In the genomic region with DNA sequence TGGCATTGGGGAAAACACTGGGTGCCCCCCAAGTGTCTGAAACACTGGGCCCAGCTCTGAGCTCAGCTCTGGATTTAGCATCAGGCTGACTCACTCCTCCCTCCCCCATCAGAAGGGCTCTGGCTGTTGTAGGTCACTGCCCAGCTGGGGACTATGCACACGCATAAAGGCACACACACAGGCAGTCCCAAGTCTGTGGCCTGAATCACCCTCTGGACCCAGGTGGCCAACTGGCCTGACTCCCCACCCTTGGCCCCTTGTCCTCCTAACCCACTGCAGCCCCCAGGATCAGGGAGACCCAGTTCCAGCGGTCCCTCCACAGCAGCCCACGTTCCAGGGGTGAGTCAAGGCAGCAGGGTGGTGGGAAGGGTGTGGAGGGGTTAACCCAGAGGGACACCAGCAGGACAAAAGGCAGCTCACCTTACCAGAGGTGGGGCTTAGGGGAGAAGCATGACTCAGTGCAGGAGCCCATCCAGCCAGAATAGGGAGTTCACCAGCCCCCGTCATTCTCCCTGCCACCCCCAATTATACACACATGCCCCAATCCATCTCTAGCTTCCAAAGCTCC, we compare ENCODE assay signal across 1 cellular context.
A peak's percentile ranks its signal among the peaks of the same experiment; 100 is the strongest.
TF ChIP-seq lines count a peak whose summit lies in the region.

No MANE protein-coding gene starts in this region.

TF ChIP-seq in K562, 482 proteins besides CTCF, POLR2A, EP300 and RAD21 (continued from another document and continues in another):
- TF ChIP-seq RCOR1 (IDR thresholded peaks at IDR 0.05; ENCODE audit: borderline replicate concordance in 1 of 2, low read depth in 2 of 2, low read length in 2 of 2) (peak in 1 of 2 experiments; percentile 14; a peak in 1 of 4 replicates), SMARCA4 (IDR thresholded peaks at IDR 0.05) (peak; percentile 67), GTF2F1 (IDR thresholded peaks at IDR 0.05; ENCODE audit: low read depth, low read length) (no peak), GATAD2A (IDR thresholded peaks at IDR 0.05) (0 out of 2 replicates have a peak, but pooled peaks have one; percentile 34), SMARCE1 (IDR thresholded peaks at IDR 0.05) (peak; percentile 83; the same call in 1 of the 2 replicates), JUN (IDR thresholded peaks at IDR 0.05; ENCODE audit: borderline replicate concordance, low read depth, low read length) (peak; percentile 68; the same call in 1 of the 2 replicates), JUN (CRISPR knock-in tag; IDR thresholded peaks at IDR 0.05; ENCODE audit: borderline replicate concordance) (peak; percentile 82; the same call in 1 of the 2 replicates), DACH1 (IDR thresholded peaks at IDR 0.05; ENCODE audit: partially characterized antibody) (peak; percentile 81), POLR2G (IDR thresholded peaks at IDR 0.05; ENCODE audit: low read depth, low read length) (0 out of 2 replicates have a peak, but pooled peaks have one; percentile 30), ZBTB7A (IDR thresholded peaks at IDR 0.05; ENCODE audit: borderline replicate concordance, control insufficient read depth, low read depth, low read length) (peak; percentile 59; the same call in 1 of the 2 replicates), KDM1A (IDR thresholded peaks at IDR 0.05) (peak in 1 of 2 experiments; percentile 71; a peak in 1 of 4 replicates), TOE1 (IDR thresholded peaks at IDR 0.05; ENCODE audit: borderline replicate concordance) (0 out of 2 replicates have a peak, but pooled peaks have one; percentile 30), TOE1 (CRISPR knock-in tag; IDR thresholded peaks at IDR 0.05; ENCODE audit: borderline replicate concordance, low read depth) (no peak), ATF1 (CRISPR knock-in tag; IDR thresholded peaks at IDR 0.05) (no peak), ATF1 (tag; IDR thresholded peaks at IDR 0.05) (peak; percentile 45; the same call in 1 of the 2 replicates), HDAC1 (IDR thresholded peaks at IDR 0.05) (peak in 1 of 2 experiments; percentile 40; a peak in 1 of 4 replicates), NEUROD1 (IDR thresholded peaks at IDR 0.05; ENCODE audit: borderline replicate concordance, low read depth, low read length, partially characterized antibody) (peak; percentile 35), NFE2 (IDR thresholded peaks at IDR 0.05; ENCODE audit: low read depth) (peak; percentile 80), NRF1 (conservative IDR thresholded peaks at IDR 0.05 in 1 of 2, IDR thresholded peaks at IDR 0.05 in 1 of 2) (0 out of 4 replicates have a peak, but pooled peaks of 1 of the 2 experiments have one; percentile 12), ZNF316 (IDR thresholded peaks at IDR 0.05) (0 out of 2 replicates have a peak, but pooled peaks have one; percentile 7), CBFA2T2 (conservative IDR thresholded peaks at IDR 0.05) (0 out of 2 replicates have a peak, but pooled peaks have one; percentile 44), BMI1 (IDR thresholded peaks at IDR 0.05; ENCODE audit: low read length) (no peak), CREM (IDR thresholded peaks at IDR 0.05; ENCODE audit: low read depth) (peak; percentile 60; the same call in 1 of the 2 replicates), NCOA1 (IDR thresholded peaks at IDR 0.05; ENCODE audit: low read depth) (no peak), FOSL1 (tag; conservative IDR thresholded peaks at IDR 0.05) (peak; percentile 77), POLR2AphosphoS5 (IDR thresholded peaks at IDR 0.05; ENCODE audit: control insufficient read depth, insufficient read depth, low read depth, low read length) (peak; percentile 23; the same call in 1 of the 2 replicates), MAZ (CRISPR knock-in tag; conservative IDR thresholded peaks at IDR 0.05 in 1 of 2, IDR thresholded peaks at IDR 0.05 in 1 of 2) (peak; percentile 27 to 39; a peak in 1 of 4 replicates), ARID1B (IDR thresholded peaks at IDR 0.05) (peak; percentile 73), JUND (IDR thresholded peaks at IDR 0.05; ENCODE audit: borderline replicate concordance, low read depth, low read length) (peak; percentile 81), JUND (tag; IDR thresholded peaks at IDR 0.05; ENCODE audit: borderline replicate concordance, low read depth, low read length) (peak; percentile 79; the same call in 2 of the 3 replicates), CBFA2T3 (IDR thresholded peaks at IDR 0.05) (peak; percentile 69), MYC (IDR thresholded peaks at IDR 0.05; ENCODE audit: low read depth, low read length) (peak; percentile 22; the same call in 1 of the 2 replicates), MYC (CRISPR knock-in tag; IDR thresholded peaks at IDR 0.05; ENCODE audit: borderline replicate concordance, low read depth) (no peak), MEF2D (tag; conservative IDR thresholded peaks at IDR 0.05; ENCODE audit: low read depth) (0 out of 2 replicates have a peak, but pooled peaks have one; percentile 23), ZNF3 (CRISPR knock-in tag; IDR thresholded peaks at IDR 0.05) (no peak), MCM7 (IDR thresholded peaks at IDR 0.05) (no peak), SIN3B (IDR thresholded peaks at IDR 0.05; ENCODE audit: low read depth) (no peak), KLF1 (tag; IDR thresholded peaks at IDR 0.05) (no peak), CXXC5 (CRISPR knock-in tag; IDR thresholded peaks at IDR 0.05) (no peak), EGR1 (conservative IDR thresholded peaks at IDR 0.05) (peak; percentile 36), YY1 (IDR thresholded peaks at IDR 0.05; ENCODE audit: borderline replicate concordance in 1 of 3, control insufficient read depth in 1 of 3, extremely low read depth in 1 of 3, insufficient read depth in 3 of 3, insufficient read length in 1 of 3, insufficient replicate concordance in 2 of 3, low read depth in 1 of 3, low read length in 2 of 3) (peak in 1 of 3 experiments; percentile 25), CEBPG (CRISPR knock-in tag; IDR thresholded peaks at IDR 0.05) (no peak), CEBPG (tag; conservative IDR thresholded peaks at IDR 0.05 in 1 of 2, IDR thresholded peaks at IDR 0.05 in 1 of 2) (no peak)
- TF ChIP-seq, protein P1, sequence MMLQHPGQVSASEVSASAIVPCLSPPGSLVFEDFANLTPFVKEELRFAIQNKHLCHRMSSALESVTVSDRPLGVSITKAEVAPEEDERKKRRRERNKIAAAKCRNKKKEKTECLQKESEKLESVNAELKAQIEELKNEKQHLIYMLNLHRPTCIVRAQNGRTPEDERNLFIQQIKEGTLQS (IDR thresholded peaks at IDR 0.05), result peak; percentile 90
- TF ChIP-seq, protein P1 (CRISPR knock-in tag; conservative IDR thresholded peaks at IDR 0.05), result no peak; the same call in 1 of the 2 replicates
- TF ChIP-seq, protein P2, sequence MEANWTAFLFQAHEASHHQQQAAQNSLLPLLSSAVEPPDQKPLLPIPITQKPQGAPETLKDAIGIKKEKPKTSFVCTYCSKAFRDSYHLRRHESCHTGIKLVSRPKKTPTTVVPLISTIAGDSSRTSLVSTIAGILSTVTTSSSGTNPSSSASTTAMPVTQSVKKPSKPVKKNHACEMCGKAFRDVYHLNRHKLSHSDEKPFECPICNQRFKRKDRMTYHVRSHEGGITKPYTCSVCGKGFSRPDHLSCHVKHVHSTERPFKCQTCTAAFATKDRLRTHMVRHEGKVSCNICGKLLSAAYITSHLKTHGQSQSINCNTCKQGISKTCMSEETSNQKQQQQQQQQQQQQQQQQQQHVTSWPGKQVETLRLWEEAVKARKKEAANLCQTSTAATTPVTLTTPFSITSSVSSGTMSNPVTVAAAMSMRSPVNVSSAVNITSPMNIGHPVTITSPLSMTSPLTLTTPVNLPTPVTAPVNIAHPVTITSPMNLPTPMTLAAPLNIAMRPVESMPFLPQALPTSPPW (CRISPR knock-in tag; IDR thresholded peaks at IDR 0.05), result peak; percentile 34; the same call in 1 of the 2 replicates
- TF ChIP-seq, protein P3, sequence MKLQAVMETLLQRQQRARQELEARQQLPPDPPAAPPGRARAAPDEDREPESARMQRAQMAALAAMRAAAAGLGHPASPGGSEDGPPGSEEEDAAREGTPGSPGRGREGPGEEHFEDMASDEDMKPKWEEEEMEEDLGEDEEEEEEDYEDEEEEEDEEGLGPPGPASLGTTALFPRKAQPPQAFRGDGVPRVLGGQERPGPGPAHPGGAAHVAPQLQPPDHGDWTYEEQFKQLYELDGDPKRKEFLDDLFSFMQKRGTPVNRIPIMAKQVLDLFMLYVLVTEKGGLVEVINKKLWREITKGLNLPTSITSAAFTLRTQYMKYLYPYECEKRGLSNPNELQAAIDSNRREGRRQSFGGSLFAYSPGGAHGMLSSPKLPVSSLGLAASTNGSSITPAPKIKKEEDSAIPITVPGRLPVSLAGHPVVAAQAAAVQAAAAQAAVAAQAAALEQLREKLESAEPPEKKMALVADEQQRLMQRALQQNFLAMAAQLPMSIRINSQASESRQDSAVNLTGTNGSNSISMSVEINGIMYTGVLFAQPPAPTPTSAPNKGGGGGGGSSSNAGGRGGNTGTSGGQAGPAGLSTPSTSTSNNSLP (IDR thresholded peaks at IDR 0.05; ENCODE audit: borderline replicate concordance, low read depth, low read length), result no peak
- TF ChIP-seq, protein P4, sequence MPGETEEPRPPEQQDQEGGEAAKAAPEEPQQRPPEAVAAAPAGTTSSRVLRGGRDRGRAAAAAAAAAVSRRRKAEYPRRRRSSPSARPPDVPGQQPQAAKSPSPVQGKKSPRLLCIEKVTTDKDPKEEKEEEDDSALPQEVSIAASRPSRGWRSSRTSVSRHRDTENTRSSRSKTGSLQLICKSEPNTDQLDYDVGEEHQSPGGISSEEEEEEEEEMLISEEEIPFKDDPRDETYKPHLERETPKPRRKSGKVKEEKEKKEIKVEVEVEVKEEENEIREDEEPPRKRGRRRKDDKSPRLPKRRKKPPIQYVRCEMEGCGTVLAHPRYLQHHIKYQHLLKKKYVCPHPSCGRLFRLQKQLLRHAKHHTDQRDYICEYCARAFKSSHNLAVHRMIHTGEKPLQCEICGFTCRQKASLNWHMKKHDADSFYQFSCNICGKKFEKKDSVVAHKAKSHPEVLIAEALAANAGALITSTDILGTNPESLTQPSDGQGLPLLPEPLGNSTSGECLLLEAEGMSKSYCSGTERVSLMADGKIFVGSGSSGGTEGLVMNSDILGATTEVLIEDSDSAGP (CRISPR knock-in tag; IDR thresholded peaks at IDR 0.05), result peak; percentile 77; the same call in 1 of the 2 replicates
- TF ChIP-seq, protein P5, sequence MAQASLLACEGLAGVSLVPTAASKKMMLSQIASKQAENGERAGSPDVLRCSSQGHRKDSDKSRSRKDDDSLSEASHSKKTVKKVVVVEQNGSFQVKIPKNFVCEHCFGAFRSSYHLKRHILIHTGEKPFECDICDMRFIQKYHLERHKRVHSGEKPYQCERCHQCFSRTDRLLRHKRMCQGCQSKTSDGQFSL (CRISPR knock-in tag; IDR thresholded peaks at IDR 0.05), result 0 out of 2 replicates have a peak, but pooled peaks have one; percentile 9
- TF ChIP-seq, protein P5 (tag; IDR thresholded peaks at IDR 0.05), result no peak
- TF ChIP-seq, protein P6, sequence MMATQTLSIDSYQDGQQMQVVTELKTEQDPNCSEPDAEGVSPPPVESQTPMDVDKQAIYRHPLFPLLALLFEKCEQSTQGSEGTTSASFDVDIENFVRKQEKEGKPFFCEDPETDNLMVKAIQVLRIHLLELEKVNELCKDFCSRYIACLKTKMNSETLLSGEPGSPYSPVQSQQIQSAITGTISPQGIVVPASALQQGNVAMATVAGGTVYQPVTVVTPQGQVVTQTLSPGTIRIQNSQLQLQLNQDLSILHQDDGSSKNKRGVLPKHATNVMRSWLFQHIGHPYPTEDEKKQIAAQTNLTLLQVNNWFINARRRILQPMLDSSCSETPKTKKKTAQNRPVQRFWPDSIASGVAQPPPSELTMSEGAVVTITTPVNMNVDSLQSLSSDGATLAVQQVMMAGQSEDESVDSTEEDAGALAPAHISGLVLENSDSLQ (IDR thresholded peaks at IDR 0.05), result no peak
- TF ChIP-seq, protein P7, sequence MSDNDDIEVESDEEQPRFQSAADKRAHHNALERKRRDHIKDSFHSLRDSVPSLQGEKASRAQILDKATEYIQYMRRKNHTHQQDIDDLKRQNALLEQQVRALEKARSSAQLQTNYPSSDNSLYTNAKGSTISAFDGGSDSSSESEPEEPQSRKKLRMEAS (CRISPR knock-in tag; IDR thresholded peaks at IDR 0.05), result peak; percentile 40; the same call in 1 of the 2 replicates
- TF ChIP-seq, protein P8, sequence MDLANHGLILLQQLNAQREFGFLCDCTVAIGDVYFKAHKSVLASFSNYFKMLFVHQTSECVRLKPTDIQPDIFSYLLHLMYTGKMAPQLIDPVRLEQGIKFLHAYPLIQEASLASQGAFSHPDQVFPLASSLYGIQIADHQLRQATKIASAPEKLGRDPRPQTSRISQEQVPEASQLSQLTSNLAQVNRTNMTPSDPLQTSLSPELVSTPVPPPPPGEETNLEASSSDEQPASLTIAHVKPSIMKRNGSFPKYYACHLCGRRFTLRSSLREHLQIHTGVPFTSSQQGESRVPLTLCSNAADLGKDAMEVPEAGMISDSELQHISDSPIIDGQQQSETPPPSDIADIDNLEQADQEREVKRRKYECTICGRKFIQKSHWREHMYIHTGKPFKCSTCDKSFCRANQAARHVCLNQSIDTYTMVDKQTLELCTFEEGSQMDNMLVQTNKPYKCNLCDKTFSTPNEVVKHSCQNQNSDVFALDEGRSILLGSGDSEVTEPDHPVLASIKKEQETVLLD (IDR thresholded peaks at IDR 0.05), result 0 out of 2 replicates have a peak, but pooled peaks have one; percentile 33
- TF ChIP-seq, protein P9, sequence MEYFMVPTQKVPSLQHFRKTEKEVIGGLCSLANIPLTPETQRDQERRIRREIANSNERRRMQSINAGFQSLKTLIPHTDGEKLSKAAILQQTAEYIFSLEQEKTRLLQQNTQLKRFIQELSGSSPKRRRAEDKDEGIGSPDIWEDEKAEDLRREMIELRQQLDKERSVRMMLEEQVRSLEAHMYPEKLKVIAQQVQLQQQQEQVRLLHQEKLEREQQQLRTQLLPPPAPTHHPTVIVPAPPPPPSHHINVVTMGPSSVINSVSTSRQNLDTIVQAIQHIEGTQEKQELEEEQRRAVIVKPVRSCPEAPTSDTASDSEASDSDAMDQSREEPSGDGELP (CRISPR knock-in tag; IDR thresholded peaks at IDR 0.05; ENCODE audit: borderline replicate concordance), result peak; percentile 97
